In the genomic region with DNA sequence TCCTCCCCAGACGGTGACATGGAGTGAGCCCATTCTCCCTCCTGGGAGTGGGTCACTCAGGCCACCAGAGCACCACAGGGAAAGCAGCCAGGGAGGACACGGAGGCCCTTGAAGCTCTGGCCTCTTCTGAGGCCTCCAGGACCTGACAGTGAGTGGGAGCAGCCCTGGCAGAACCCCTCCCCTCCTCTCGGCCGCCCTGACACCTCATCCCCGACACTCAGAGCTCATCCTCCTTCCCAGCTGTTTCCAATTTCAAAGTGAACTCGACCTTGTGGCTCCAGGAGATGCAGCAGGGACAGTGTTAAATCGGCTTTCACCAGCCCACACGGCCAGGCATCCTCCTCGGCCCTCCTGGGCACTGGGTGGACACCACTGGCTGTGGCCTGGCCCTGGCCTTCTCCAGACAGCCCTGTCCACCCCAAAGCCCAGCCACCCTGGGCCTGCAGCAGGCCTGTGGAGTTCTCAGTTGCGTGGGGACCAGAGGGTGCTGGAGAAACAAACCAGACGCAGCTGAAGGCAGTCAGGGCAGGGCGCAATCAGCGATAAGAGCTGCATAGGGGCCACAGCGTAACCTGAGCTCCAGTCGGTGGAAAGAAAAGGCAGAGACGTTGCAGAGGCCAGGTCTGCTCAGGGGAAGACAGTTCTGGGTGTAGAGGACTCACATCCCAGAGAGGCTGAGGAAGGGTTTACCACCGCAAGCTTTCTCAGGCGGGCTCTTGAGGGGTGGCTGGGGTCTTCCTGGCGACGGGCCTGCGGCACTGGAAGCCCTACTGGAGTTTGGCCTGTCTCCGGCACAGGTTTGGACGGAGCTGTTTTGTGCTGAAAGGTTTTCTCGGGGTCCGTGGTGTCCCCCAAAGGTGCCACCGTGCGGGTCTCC, we compare ENCODE assay signal across 2 cellular contexts.
TF ChIP-seq lines count a peak whose summit lies in the region.

No MANE protein-coding gene starts in this region.

TF ChIP-seq in GM23338, 12 proteins besides CTCF, POLR2A, EP300 and RAD21 (continued from another document):
- TF ChIP-seq, protein P1, sequence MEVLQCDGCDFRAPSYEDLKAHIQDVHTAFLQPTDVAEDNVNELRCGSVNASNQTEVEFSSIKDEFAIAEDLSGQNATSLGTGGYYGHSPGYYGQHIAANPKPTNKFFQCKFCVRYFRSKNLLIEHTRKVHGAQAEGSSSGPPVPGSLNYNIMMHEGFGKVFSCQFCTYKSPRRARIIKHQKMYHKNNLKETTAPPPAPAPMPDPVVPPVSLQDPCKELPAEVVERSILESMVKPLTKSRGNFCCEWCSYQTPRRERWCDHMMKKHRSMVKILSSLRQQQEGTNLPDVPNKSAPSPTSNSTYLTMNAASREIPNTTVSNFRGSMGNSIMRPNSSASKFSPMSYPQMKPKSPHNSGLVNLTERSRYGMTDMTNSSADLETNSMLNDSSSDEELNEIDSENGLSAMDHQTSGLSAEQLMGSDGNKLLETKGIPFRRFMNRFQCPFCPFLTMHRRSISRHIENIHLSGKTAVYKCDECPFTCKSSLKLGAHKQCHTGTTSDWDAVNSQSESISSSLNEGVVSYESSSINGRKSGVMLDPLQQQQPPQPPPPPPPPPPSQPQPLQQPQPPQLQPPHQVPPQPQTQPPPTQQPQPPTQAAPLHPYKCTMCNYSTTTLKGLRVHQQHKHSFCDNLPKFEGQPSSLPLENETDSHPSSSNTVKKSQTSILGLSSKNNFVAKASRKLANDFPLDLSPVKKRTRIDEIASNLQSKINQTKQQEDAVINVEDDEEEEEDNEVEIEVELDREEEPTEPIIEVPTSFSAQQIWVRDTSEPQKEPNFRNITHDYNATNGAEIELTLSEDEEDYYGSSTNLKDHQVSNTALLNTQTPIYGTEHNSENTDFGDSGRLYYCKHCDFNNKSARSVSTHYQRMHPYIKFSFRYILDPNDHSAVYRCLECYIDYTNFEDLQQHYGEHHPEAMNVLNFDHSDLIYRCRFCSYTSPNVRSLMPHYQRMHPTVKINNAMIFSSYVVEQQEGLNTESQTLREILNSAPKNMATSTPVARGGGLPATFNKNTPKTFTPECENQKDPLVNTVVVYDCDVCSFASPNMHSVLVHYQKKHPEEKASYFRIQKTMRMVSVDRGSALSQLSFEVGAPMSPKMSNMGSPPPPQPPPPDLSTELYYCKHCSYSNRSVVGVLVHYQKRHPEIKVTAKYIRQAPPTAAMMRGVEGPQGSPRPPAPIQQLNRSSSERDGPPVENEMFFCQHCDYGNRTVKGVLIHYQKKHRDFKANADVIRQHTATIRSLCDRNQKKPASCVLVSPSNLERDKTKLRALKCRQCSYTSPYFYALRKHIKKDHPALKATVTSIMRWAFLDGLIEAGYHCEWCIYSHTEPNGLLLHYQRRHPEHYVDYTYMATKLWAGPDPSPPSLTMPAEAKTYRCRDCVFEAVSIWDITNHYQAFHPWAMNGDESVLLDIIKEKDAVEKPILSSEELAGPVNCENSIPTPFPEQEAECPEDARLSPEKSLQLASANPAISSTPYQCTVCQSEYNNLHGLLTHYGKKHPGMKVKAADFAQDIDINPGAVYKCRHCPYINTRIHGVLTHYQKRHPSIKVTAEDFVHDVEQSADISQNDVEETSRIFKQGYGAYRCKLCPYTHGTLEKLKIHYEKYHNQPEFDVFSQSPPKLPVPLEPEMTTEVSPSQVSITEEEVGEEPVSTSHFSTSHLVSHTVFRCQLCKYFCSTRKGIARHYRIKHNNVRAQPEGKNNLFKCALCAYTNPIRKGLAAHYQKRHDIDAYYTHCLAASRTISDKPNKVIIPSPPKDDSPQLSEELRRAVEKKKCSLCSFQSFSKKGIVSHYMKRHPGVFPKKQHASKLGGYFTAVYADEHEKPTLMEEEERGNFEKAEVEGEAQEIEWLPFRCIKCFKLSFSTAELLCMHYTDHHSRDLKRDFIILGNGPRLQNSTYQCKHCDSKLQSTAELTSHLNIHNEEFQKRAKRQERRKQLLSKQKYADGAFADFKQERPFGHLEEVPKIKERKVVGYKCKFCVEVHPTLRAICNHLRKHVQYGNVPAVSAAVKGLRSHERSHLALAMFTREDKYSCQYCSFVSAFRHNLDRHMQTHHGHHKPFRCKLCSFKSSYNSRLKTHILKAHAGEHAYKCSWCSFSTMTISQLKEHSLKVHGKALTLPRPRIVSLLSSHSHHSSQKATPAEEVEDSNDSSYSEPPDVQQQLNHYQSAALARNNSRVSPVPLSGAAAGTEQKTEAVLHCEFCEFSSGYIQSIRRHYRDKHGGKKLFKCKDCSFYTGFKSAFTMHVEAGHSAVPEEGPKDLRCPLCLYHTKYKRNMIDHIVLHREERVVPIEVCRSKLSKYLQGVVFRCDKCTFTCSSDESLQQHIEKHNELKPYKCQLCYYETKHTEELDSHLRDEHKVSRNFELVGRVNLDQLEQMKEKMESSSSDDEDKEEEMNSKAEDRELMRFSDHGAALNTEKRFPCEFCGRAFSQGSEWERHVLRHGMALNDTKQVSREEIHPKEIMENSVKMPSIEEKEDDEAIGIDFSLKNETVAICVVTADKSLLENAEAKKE (CRISPR knock-in tag; IDR thresholded peaks at IDR 0.05) = no peak
- TF ChIP-seq ZNF114 (CRISPR knock-in tag; IDR thresholded peaks at IDR 0.05) (no peak), CREB1 (CRISPR knock-in tag; IDR thresholded peaks at IDR 0.05; ENCODE audit: low read depth) (no peak), NANOG (IDR thresholded peaks at IDR 0.05; ENCODE audit: borderline replicate concordance) (no peak), REST (IDR thresholded peaks at IDR 0.05; ENCODE audit: unreplicated experiment) (no peak)
- TF ChIP-seq, protein P2, sequence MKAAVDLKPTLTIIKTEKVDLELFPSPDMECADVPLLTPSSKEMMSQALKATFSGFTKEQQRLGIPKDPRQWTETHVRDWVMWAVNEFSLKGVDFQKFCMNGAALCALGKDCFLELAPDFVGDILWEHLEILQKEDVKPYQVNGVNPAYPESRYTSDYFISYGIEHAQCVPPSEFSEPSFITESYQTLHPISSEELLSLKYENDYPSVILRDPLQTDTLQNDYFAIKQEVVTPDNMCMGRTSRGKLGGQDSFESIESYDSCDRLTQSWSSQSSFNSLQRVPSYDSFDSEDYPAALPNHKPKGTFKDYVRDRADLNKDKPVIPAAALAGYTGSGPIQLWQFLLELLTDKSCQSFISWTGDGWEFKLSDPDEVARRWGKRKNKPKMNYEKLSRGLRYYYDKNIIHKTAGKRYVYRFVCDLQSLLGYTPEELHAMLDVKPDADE (IDR thresholded peaks at IDR 0.05) = no peak

TF ChIP-seq in WTC11, 78 proteins besides CTCF, POLR2A, EP300 and RAD21:
- TF ChIP-seq ARID4B (CRISPR knock-in tag; IDR thresholded peaks at IDR 0.05; ENCODE audit: borderline replicate concordance) (no peak), KAT7 (CRISPR knock-in tag; IDR thresholded peaks at IDR 0.05; ENCODE audit: borderline replicate concordance) (no peak), ZNF232 (CRISPR knock-in tag; IDR thresholded peaks at IDR 0.05) (no peak), NFE2L1 (CRISPR knock-in tag; IDR thresholded peaks at IDR 0.05) (no peak), ATF1 (CRISPR knock-in tag; IDR thresholded peaks at IDR 0.05) (no peak), ZMAT4 (CRISPR knock-in tag; IDR thresholded peaks at IDR 0.05) (no peak), ESRRA (CRISPR knock-in tag; IDR thresholded peaks at IDR 0.05; ENCODE audit: borderline replicate concordance) (no peak), IRF2 (CRISPR knock-in tag; IDR thresholded peaks at IDR 0.05; ENCODE audit: borderline replicate concordance, low read depth) (no peak), NFYB (CRISPR knock-in tag; conservative IDR thresholded peaks at IDR 0.05; ENCODE audit: low read depth) (no peak), ZNF425 (CRISPR knock-in tag; conservative IDR thresholded peaks at IDR 0.05) (no peak), CREB1 (CRISPR knock-in tag; IDR thresholded peaks at IDR 0.05) (no peak), ZBTB43 (CRISPR knock-in tag; IDR thresholded peaks at IDR 0.05) (no peak), USF2 (CRISPR knock-in tag; IDR thresholded peaks at IDR 0.05) (no peak), IRF1 (CRISPR knock-in tag; IDR thresholded peaks at IDR 0.05) (no peak), MLX (CRISPR knock-in tag; IDR thresholded peaks at IDR 0.05) (no peak), FOXP1 (CRISPR knock-in tag; IDR thresholded peaks at IDR 0.05; ENCODE audit: borderline replicate concordance) (no peak), NFATC4 (CRISPR knock-in tag; IDR thresholded peaks at IDR 0.05) (no peak)
